ENCODE assay signal across 16 cellular contexts in genomic region chr4:174707277-174707676, GRCh38.
DNase-seq lines count a peak whose midpoint lies in the region; ATAC-seq, FAIRE-seq and TF ChIP-seq lines count a peak whose summit lies in the region.
"Had no signal": no experiment of that assay in that cellular context is flagged by ENCODE, and none has a peak within 500 bp of the region (broad histone marks: within the 10 kb centered on the region; RNA-seq: fewer than 3 reads in every experiment).

No MANE protein-coding gene starts in this region.

- no peaks in the 10 kb centered on the region for H3K27me3 Mint-ChIP-seq in type B pancreatic cell
- H3K27me3 Mint-ChIP-seq: IgD-negative memory B cell had no signal

- intact Hi-C loops in tibial artery (cut with DNase I; ENCODE audit: low total_unique reads): no loop called here
- intact Hi-C loops in lower leg skin (cut with DNase I; ENCODE audit: low total_unique reads): loop anchor here (10.0 kb wide), 1 partner anchor 342 kb away; no protein-coding TSS in a partner anchor
- intact Hi-C loops in Right ventricle myocardium superior (cut with DNase I): no loop called here

- ATAC-seq in GM19043 (IDR thresholded peaks at IDR 0.05; ENCODE audit: low read depth, unreplicated experiment) (peak; percentile 97), HG02759 (IDR thresholded peaks at IDR 0.05; ENCODE audit: unreplicated experiment) (peak; percentile 100), HG03469 (IDR thresholded peaks at IDR 0.05; ENCODE audit: unreplicated experiment) (peak; percentile 100), Right ventricle myocardium superior (ENCODE audit: poor library complexity) (no peak)

- H3K27ac Mint-ChIP-seq in type B pancreatic cell: no peak overlapping the region
- H3K27ac Mint-ChIP-seq: IgD-negative memory B cell had no signal

- H3K4me1 Mint-ChIP-seq in type B pancreatic cell (ENCODE audit: unreplicated experiment): no peaks in the 10 kb centered on the region
- H3K4me1 Mint-ChIP-seq: IgD-negative memory B cell had no signal

- 66 to 77% methylated on average over 4 of the region's 4 CpGs for WGBS in lower leg skin, 2 donors

- no peak overlapping the region for H3K27ac ChIP-seq in tibial artery
- H3K27ac ChIP-seq: tibial nerve had no signal

- TF ChIP-seq CTCF in type B pancreatic cell (conservative IDR thresholded peaks at IDR 0.05): no peak
- no peak for TF ChIP-seq CTCF in tibial artery (IDR thresholded peaks at IDR 0.05)
- no peak for TF ChIP-seq CTCF in lower leg skin (IDR thresholded peaks at IDR 0.05)

- no peak overlapping the region for H3K4me3 ChIP-seq in tibial artery
- no peak overlapping the region for H3K4me3 ChIP-seq in lower leg skin (ENCODE audit: low read depth, poor library complexity, severe bottlenecking)
- H3K4me3 ChIP-seq: tibial nerve had no signal

- no peaks in the 10 kb centered on the region for H3K27me3 ChIP-seq in tibial artery
- H3K27me3 ChIP-seq: tibial nerve had no signal

- no peak for TF ChIP-seq POLR2A in GM12891 (IDR thresholded peaks at IDR 0.05; ENCODE audit: low read depth, low read length)
- no peak for TF ChIP-seq POLR2A in lower leg skin (IDR thresholded peaks at IDR 0.05)

- no peaks in the 10 kb centered on the region for H3K36me3 Mint-ChIP-seq in type B pancreatic cell
- H3K36me3 Mint-ChIP-seq: IgD-negative memory B cell had no signal

- H3K36me3 ChIP-seq in tibial artery: no peaks in the 10 kb centered on the region
- H3K36me3 ChIP-seq: tibial nerve had no signal

- no peak for FAIRE-seq in GM12891 (lab: Jason Lieb, UNC)
- FAIRE-seq: bronchial epithelial cell, kidney had no signal

- DNase-seq in GM12891 (ENCODE audit: insufficient read length, low spot score) (peak; percentile 4), type B pancreatic cell (ENCODE audit: extremely low spot score, unreplicated experiment) (no peak), tibial artery (no peak), lower leg skin (ENCODE audit: low spot score in 2 of 2) (no peak), Right ventricle myocardium superior (no peak)
- DNase-seq: C1 segment of cervical spinal cord; kidney; NCI-H446 treated with DMSO at 0.1 percent for 48 hours; occipital lobe; stimulated activated CD4-positive, alpha-beta T cell treated with anti-CD3 and anti-CD28 coated beads, Interleukin-4, amount 100 ng/mL, for 4 hours had no signal

- H3K9me3 Mint-ChIP-seq in type B pancreatic cell: peaks cover 7% of the 10 kb centered on the region

- H3K4me3 Mint-ChIP-seq in type B pancreatic cell: no peak overlapping the region
- H3K4me3 Mint-ChIP-seq: IgD-negative memory B cell had no signal

- peaks cover 0 to 11% (median 0%) of the 10 kb centered on the region in 4 donors for H3K4me1 ChIP-seq in tibial artery

- no peaks in the 10 kb centered on the region for H3K9me3 ChIP-seq in tibial artery
- H3K9me3 ChIP-seq: tibial nerve had no signal

TF ChIP-seq in GM12891, 5 proteins besides CTCF, POLR2A, EP300 and RAD21:
- TF ChIP-seq SPI1 (IDR thresholded peaks at IDR 0.05; ENCODE audit: low read depth, low read length): no peak
- no peak for TF ChIP-seq POU2F2 (IDR thresholded peaks at IDR 0.05; ENCODE audit: low read depth, low read length)
- no peak for TF ChIP-seq POLR2AphosphoS5 (IDR thresholded peaks at IDR 0.05; ENCODE audit: low read depth, low read length)
- TF ChIP-seq PAX5 (IDR thresholded peaks at IDR 0.05; ENCODE audit: insufficient read depth, low read length, severe bottlenecking): no peak
- no peak for TF ChIP-seq TAF1 (IDR thresholded peaks at IDR 0.05; ENCODE audit: low read depth, low read length)
